Comparison of ENCODE assay signal across 9 cellular contexts in genomic region chr3:186990878-186991308, GRCh38.
DNase-seq lines count a peak whose midpoint lies in the region; ATAC-seq and TF ChIP-seq lines count a peak whose summit lies in the region.
"Had no signal": no experiment of that assay in that cellular context is flagged by ENCODE, and none has a peak within 500 bp of the region (broad histone marks: within the 10 kb centered on the region; RNA-seq: fewer than 3 reads in every experiment).

No MANE protein-coding gene starts in this region.

- H3K27ac Mint-ChIP-seq in CD4-positive, alpha-beta T cell, result peak overlapping the region; percentile 54
- peak overlapping the region; percentile 78 for H3K27ac Mint-ChIP-seq in nephron progenitor cell

- TF ChIP-seq CTCF in CD4-positive, alpha-beta T cell (IDR thresholded peaks at IDR 0.05), result no peak
- no peak for TF ChIP-seq CTCF in OCI-LY3 (IDR thresholded peaks at IDR 0.05; ENCODE audit: low read depth, low read length)
- no peak for TF ChIP-seq CTCF in nephron progenitor cell (IDR thresholded peaks at IDR 0.05)

- H3K36me3 Mint-ChIP-seq in CD4-positive, alpha-beta T cell (ENCODE audit: low read depth), result peaks cover 60% of the 10 kb centered on the region
- H3K36me3 Mint-ChIP-seq in nephron progenitor cell (ENCODE audit: low read depth), result peaks cover 73% of the 10 kb centered on the region

- H3K9me3 Mint-ChIP-seq in CD4-positive, alpha-beta T cell, result no peaks in the 10 kb centered on the region
- no peaks in the 10 kb centered on the region for H3K9me3 Mint-ChIP-seq in nephron progenitor cell

- H2AFZ ChIP-seq in OCI-LY3 (ENCODE audit: low read depth, low read length), result no peak overlapping the region

- H3K4me1 Mint-ChIP-seq in CD4-positive, alpha-beta T cell (ENCODE audit: low read depth), result peaks cover 46% of the 10 kb centered on the region
- H3K4me1 Mint-ChIP-seq in nephron progenitor cell, result peaks cover 24% of the 10 kb centered on the region

- no peaks in the 10 kb centered on the region for H3K9me3 ChIP-seq in CD4-positive, alpha-beta T cell (ENCODE audit: control insufficient read depth, low read length)
- peaks cover 4% of the 10 kb centered on the region; the same call in 1 of the 2 replicates for H3K9me3 ChIP-seq in OCI-LY3 (ENCODE audit: insufficient read depth, low read length)

- no peaks in the 10 kb centered on the region for H4K20me1 ChIP-seq in OCI-LY3 (ENCODE audit: insufficient read depth, low read length)

- no peak overlapping the region for H3K4me3 ChIP-seq in OCI-LY3 (ENCODE audit: low read length)

- no peaks in the 10 kb centered on the region for H3K27me3 ChIP-seq in CD4-positive, alpha-beta T cell (ENCODE audit: control insufficient read depth, insufficient read depth, low read length)
- H3K27me3 ChIP-seq in OCI-LY3 (ENCODE audit: low read depth, low read length), result no peaks in the 10 kb centered on the region

- no peak overlapping the region for H3K27ac ChIP-seq in CD4-positive, alpha-beta T cell (ENCODE audit: low read depth, low read length)
- H3K27ac ChIP-seq in OCI-LY3 (ENCODE audit: low read length), result peak overlapping the region; percentile 34
- H3K27ac ChIP-seq in epithelial cell of prostate, result peak overlapping the region; percentile 75

- no peak for DNase-seq in CD4-positive, alpha-beta T cell
- DNase-seq in epithelial cell of prostate (ENCODE audit: low read depth, low spot score) (peak; percentile 71), nephron progenitor cell (no peak), NCI-H1436 (lab: John Stamatoyannopoulos, UW) (no peak), EL (no peak), NCI-H1694 (lab: John Stamatoyannopoulos, UW) (no peak)
- DNase-seq: NK-92 treated with Interleukin-12 subunit alpha and Interleukin-12 subunit beta, amount 100 ng/mL, for 24 hours had no signal

- no peak overlapping the region for H3K4me3 Mint-ChIP-seq in CD4-positive, alpha-beta T cell
- no peak overlapping the region for H3K4me3 Mint-ChIP-seq in nephron progenitor cell

- intact Hi-C loops in CD4-positive, alpha-beta T cell (cut with DNase I, micrococcal nuclease), result no loop called here

- H3K79me2 ChIP-seq in OCI-LY3 (ENCODE audit: low read length), result peaks cover 59% of the 10 kb centered on the region

- POLR2A ChIA-PET in CD4-positive, alpha-beta T cell (lab: Charles Lee), result interaction anchor here (0.6 to 0.7 kb wide), 2 partner anchors 15 to 22 kb away, joined by 3 to 6 read pairs; no protein-coding TSS in a partner anchor

- H3K4me2 ChIP-seq in OCI-LY3 (ENCODE audit: low read length), result no peak overlapping the region

- no peaks in the 10 kb centered on the region for H3K27me3 Mint-ChIP-seq in CD4-positive, alpha-beta T cell
- peaks cover 2% of the 10 kb centered on the region for H3K27me3 Mint-ChIP-seq in nephron progenitor cell (ENCODE audit: low read depth, poor library complexity)

- CTCF ChIA-PET in CD4-positive, alpha-beta T cell (lab: Charles Lee), result no interaction called here

- peaks cover 85% of the 10 kb centered on the region for H3K4me1 ChIP-seq in OCI-LY3 (ENCODE audit: low read length)

- no peak for ATAC-seq in CD4-positive, alpha-beta T cell (ENCODE audit: poor library complexity)
- no peak for ATAC-seq in GM18873 (IDR thresholded peaks at IDR 0.05; ENCODE audit: low FRiP score, unreplicated experiment)

- peaks cover 49% of the 10 kb centered on the region for H3K36me3 ChIP-seq in OCI-LY3 (replicated peaks; ENCODE audit: low read depth, low read length)

- no peak overlapping the region for H3K9ac ChIP-seq in OCI-LY3 (ENCODE audit: low read length)
